In the genomic region with DNA sequence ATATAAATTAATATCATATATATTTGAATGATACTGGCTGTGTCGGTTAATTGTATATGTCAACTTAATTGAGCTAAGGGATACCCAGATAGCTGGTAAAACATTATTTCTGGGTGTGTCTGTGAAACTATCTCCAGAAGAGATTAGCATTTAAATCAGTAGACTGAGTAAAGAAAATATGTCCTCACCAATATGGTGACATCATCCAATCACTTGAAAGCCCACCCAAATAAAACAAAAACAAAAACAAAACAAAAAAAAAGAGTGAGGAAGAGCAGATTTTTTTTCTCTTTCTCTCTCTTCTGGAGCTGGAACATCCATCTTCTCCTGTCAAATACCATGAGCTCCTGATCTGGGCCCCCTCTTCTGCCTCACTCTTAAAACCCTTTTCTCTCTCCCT, we compare ENCODE assay signal across 10 cellular contexts. TPM values are rescaled to one million over a fixed set of nuclear protein-coding genes. Genes with fewer than 3 reads are reported as not detected.
"Had no signal": no experiment of that assay in that cellular context is flagged by ENCODE, and none has a peak within 500 bp of the region (broad histone marks: within the 10 kb centered on the region; RNA-seq: fewer than 3 reads in every experiment).

No MANE protein-coding gene starts in this region.

- H3K27me3 Mint-ChIP-seq: IgD-negative memory B cell had no signal

- DNase-seq: IMR-90, KBM-7, KG1 had no signal

- H3K27ac ChIP-seq: HL-60, KMS-11 had no signal

- ATAC-seq: K562 had no signal

- H3K4me3 ChIP-seq: K562 had no signal

- H3K4me1 Mint-ChIP-seq: IgD-negative memory B cell had no signal

- H3K9ac ChIP-seq: KMS-11 had no signal

- FAIRE-seq: HTR-8/SVneo, K562 had no signal

- H3K27ac Mint-ChIP-seq: IgD-negative memory B cell had no signal

- H3K36me3 Mint-ChIP-seq: IgD-negative memory B cell had no signal

- H3K4me3 Mint-ChIP-seq: IgD-negative memory B cell had no signal

- H3K4me2 ChIP-seq: KMS-11 had no signal

RNA-seq across cellular contexts. Expression of a gene that starts 15.7 kb away (rescaled TPM):
- total RNA-seq: HT-29, HT1080 had no signal
